In genomic region chr7:127532151-127532550, GRCh38 we compare ENCODE assay signal across 22 cellular contexts.
"Had no signal": no experiment of that assay in that cellular context is flagged by ENCODE, and none has a peak within 500 bp of the region (broad histone marks: within the 10 kb centered on the region; RNA-seq: fewer than 3 reads in every experiment).

No MANE protein-coding gene starts in this region.

- H3K79me2 ChIP-seq: parathyroid adenoma had no signal

- H3K27ac ChIP-seq: adrenal gland, left lung, parathyroid adenoma, thyroid gland had no signal

- H2AFZ ChIP-seq: parathyroid adenoma had no signal

- DNase-seq: activated T-cell treated with anti-CD3 and anti-CD28 coated beads, Interleukin-2, amount 50 U/mL, for 1 hour; central memory CD4-positive, alpha-beta T cell; effector memory CD4-positive, alpha-beta T cell; foreskin melanocyte; immature natural killer cell; kidney glomerular epithelial cell; left lung; naive B cell; nucleus accumbens; right cardiac atrium; stimulated activated CD4-positive, alpha-beta T cell treated with anti-CD3 and anti-CD28 coated beads, Interleukin-12 subunit alpha, Interleukin-12 subunit beta, amount 100 ng/mL, for 4 hours; stimulated activated CD4-positive, alpha-beta T cell treated with anti-CD3 and anti-CD28 coated beads, Interleukin-4, amount 100 ng/mL, for 4 hours; stimulated activated naive CD8-positive, alpha-beta T cell treated with anti-CD3 and anti-CD28 coated beads, Interleukin-15, Interleukin-2, amounts not matched to agents 100 U/mL and 50 U/mL, for 24 hours; substantia nigra; thyroid gland had no signal

- FAIRE-seq: astrocyte, colon had no signal

- H3K36me3 ChIP-seq: adrenal gland, left lung, thyroid gland had no signal

- ATAC-seq: esophagus mucosa; left lung; right cardiac atrium; stimulated activated naive CD8-positive, alpha-beta T cell treated with anti-CD3 and anti-CD28 coated beads, Interleukin-15, Interleukin-2, amounts not matched to agents 100 U/mL and 50 U/mL, for 24 hours; WTC11 had no signal

- H3K27me3 ChIP-seq: thyroid gland had no signal

- H3K9ac ChIP-seq: parathyroid adenoma had no signal

- H3K4me3 ChIP-seq: adrenal gland, left lung, lung, thyroid gland had no signal

- H3K9me3 ChIP-seq: adrenal gland, thyroid gland had no signal

- H3K4me1 ChIP-seq: adrenal gland, left lung, parathyroid adenoma had no signal
